14 cellular contexts compared by ENCODE assay signal in the genomic region with DNA sequence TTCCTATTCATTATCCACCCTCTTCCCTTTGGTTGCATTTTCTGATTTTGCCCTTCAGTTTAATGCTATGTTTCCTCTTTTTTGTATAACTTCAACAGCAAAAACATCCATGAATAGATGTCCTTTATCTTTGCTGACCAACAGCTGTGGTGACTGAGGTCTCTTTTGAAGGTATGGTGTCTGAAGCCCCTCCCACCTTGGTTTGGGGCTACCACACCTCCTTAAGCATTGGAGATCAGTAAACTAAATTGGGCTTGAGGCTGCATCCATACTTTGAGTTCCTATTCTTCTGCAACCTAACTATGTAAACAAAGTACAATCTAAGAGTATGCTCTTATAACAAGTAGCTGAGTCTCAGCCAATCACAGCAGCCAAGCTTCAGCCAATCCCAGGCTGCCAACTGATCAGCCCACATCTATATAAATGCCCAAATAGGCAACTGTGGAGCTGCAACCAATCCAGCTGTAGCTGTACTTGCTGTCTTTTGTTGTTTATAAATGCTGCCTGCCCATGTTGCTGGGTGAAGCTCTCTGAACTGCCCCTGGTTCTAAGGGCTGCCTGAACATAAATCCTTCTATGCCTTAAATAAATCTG.
DNase-seq lines count a peak whose midpoint lies in the region; ATAC-seq, FAIRE-seq and TF ChIP-seq lines count a peak whose summit lies in the region.
"Had no signal": no experiment of that assay in that cellular context is flagged by ENCODE, and none has a peak within 500 bp of the region (broad histone marks: within the 10 kb centered on the region; RNA-seq: fewer than 3 reads in every experiment).

No MANE protein-coding gene starts in this region.

- no peaks in the 10 kb centered on the region for H3K4me1 ChIP-seq in kidney (ENCODE audit: control insufficient read depth in 1 of 2, insufficient read depth in 1 of 2, low read depth in 1 of 2, low read length in 2 of 2)

- no peak overlapping the region for H3K4me3 ChIP-seq in fibroblast of villous mesenchyme (ENCODE audit: low read depth, low read length)
- H3K4me3 ChIP-seq in kidney (ENCODE audit: low read length in 2 of 2): no peak overlapping the region
- H3K4me3 ChIP-seq: hepatocyte, ovary had no signal

- H3K4me3 Mint-ChIP-seq in stimulated activated effector memory CD8-positive, alpha-beta T cell treated with anti-CD3 and anti-CD28 coated beads, Interleukin-12 subunit alpha, Interleukin-12 subunit beta, amount 100 ng/mL, for 72 hours: no peak overlapping the region

- H3K4me1 Mint-ChIP-seq in stimulated activated effector memory CD8-positive, alpha-beta T cell treated with anti-CD3 and anti-CD28 coated beads, Interleukin-12 subunit alpha, Interleukin-12 subunit beta, amount 100 ng/mL, for 72 hours: no peaks in the 10 kb centered on the region

- no peaks in the 10 kb centered on the region for H3K36me3 Mint-ChIP-seq in stimulated activated effector memory CD8-positive, alpha-beta T cell treated with anti-CD3 and anti-CD28 coated beads, Interleukin-12 subunit alpha, Interleukin-12 subunit beta, amount 100 ng/mL, for 72 hours

- TF ChIP-seq CTCF in fibroblast of villous mesenchyme (IDR thresholded peaks at IDR 0.05; ENCODE audit: insufficient read depth, low read depth, low read length) (no peak), kidney (IDR thresholded peaks at IDR 0.05; ENCODE audit: borderline replicate concordance, extremely low read depth, insufficient read depth) (no peak)

- H3K9ac ChIP-seq in kidney (ENCODE audit: low read length in 2 of 2): no peak overlapping the region

- H3K9me3 Mint-ChIP-seq in stimulated activated effector memory CD8-positive, alpha-beta T cell treated with anti-CD3 and anti-CD28 coated beads, Interleukin-12 subunit alpha, Interleukin-12 subunit beta, amount 100 ng/mL, for 72 hours: no peaks in the 10 kb centered on the region

- H3K9me3 ChIP-seq in kidney (ENCODE audit: control insufficient read depth in 1 of 2, low read length in 2 of 2): no peaks in the 10 kb centered on the region
- H3K9me3 ChIP-seq: ovary had no signal

- peaks cover 0 to 19% of the 10 kb centered on the region in 2 donors for H3K36me3 ChIP-seq in kidney (ENCODE audit: control insufficient read depth in 1 of 2, insufficient read depth in 2 of 2, low read length in 2 of 2)
- H3K36me3 ChIP-seq: ovary had no signal

- in situ Hi-C loops in Caki2 (cut with HindIII; ENCODE audit: low pct_unique_long_range_greater_than_20kb, low sequenced_read_pairs): loop anchor here (25.0 kb wide), 1 partner anchor 123 kb away; no protein-coding TSS in a partner anchor

- ATAC-seq in GM21576 (IDR thresholded peaks at IDR 0.05; ENCODE audit: unreplicated experiment) (peak; percentile 45), HG03139 (IDR thresholded peaks at IDR 0.05; ENCODE audit: unreplicated experiment) (no peak)
- ATAC-seq in stimulated activated effector memory CD8-positive, alpha-beta T cell treated with anti-CD3 and anti-CD28 coated beads, Interleukin-12 subunit alpha, Interleukin-12 subunit beta, amount 100 ng/mL, for 72 hours: no peak

- FAIRE-seq in kidney (lab: Jason Lieb, UNC): no peak
- FAIRE-seq: H1 had no signal

- no peak overlapping the region for H3K27ac Mint-ChIP-seq in stimulated activated effector memory CD8-positive, alpha-beta T cell treated with anti-CD3 and anti-CD28 coated beads, Interleukin-12 subunit alpha, Interleukin-12 subunit beta, amount 100 ng/mL, for 72 hours

- peak; percentile 45 for DNase-seq in Caki2 (ENCODE audit: low read depth)
- peak; percentile 10 for DNase-seq in NCI-H774 (lab: John Stamatoyannopoulos, UW)
- peak; percentile 38 for DNase-seq in fibroblast of villous mesenchyme (ENCODE audit: low read depth)
- DNase-seq in stimulated activated effector memory CD8-positive, alpha-beta T cell treated with anti-CD3 and anti-CD28 coated beads, Interleukin-12 subunit alpha, Interleukin-12 subunit beta, amount 100 ng/mL, for 72 hours (ENCODE audit: low spot score in 2 of 2): no peak
- DNase-seq in SK-N-DZ (ENCODE audit: low spot score): no peak
- no peak for DNase-seq in kidney
- DNase-seq: amniotic stem cell, DND-41, Kasumi-1, ovary had no signal

- intact Hi-C loops in kidney (cut with DNase I): no loop called here

- H3K27ac ChIP-seq in kidney (ENCODE audit: low read depth in 2 of 2, low read length in 2 of 2): no peak overlapping the region
- H3K27ac ChIP-seq: hepatocyte, ovary had no signal

Comparison
In these comparisons a context has a peak if more than half of its experiments do, and no peak if none do; other contexts are left out.
1. DNase-seq: peak in Caki2 (single experiment), NCI-H774 (single experiment) and fibroblast of villous mesenchyme (single experiment); none in stimulated activated effector memory CD8-positive, alpha-beta T cell treated with anti-CD3 and anti-CD28 coated beads, Interleukin-12 subunit alpha, Interleukin-12 subunit beta, amount 100 ng/mL, for 72 hours (0 of 2), SK-N-DZ (single experiment) and kidney (single experiment).